8 cellular contexts compared by ENCODE assay signal in genomic region chr2:69013123-69013836, GRCh38. TPM values are rescaled to one million over a fixed set of nuclear protein-coding genes. Genes with fewer than 3 reads are reported as not detected.
DNase-seq lines count a peak whose midpoint lies in the region; ATAC-seq and TF ChIP-seq lines count a peak whose summit lies in the region.

Gene ANTXR1, plus strand, starts transcription at chr2:69013179. Its CDS starts 321 bp downstream, at chr2:69013500.

- in situ Hi-C loops in GM13977 (cut with MboI; ENCODE audit: low pct_unique_long_range_greater_than_20kb, low sequenced_read_pairs, unreplicated experiment): no loop called here

- H3K27me3 ChIP-seq in cardiac muscle cell: no peaks in the 10 kb centered on the region

- H3K27ac Mint-ChIP-seq in activated naive CD8-positive, alpha-beta T cell treated with anti-CD3 and anti-CD28 coated beads, Interleukin-2, amount 50 U/mL, for 24 hours: peak within 1 kb of the TSS; percentile 78

- H3K27me3 Mint-ChIP-seq in activated naive CD8-positive, alpha-beta T cell treated with anti-CD3 and anti-CD28 coated beads, Interleukin-2, amount 50 U/mL, for 24 hours: peaks cover 60% of the 10 kb centered on the region

- H3K4me3 Mint-ChIP-seq in activated naive CD8-positive, alpha-beta T cell treated with anti-CD3 and anti-CD28 coated beads, Interleukin-2, amount 50 U/mL, for 24 hours: peak within 1 kb of the TSS; percentile 81

- no peaks in the 10 kb centered on the region for H3K36me3 ChIP-seq in cardiac muscle cell

- H3K27ac ChIP-seq in cardiac muscle cell: peak within 1 kb of the TSS; percentile 13

- TF ChIP-seq CTCF in GM13977 (IDR thresholded peaks at IDR 0.05; ENCODE audit: extremely low read depth, insufficient read depth, missing control alignments): no peak
- no peak for TF ChIP-seq CTCF in cardiac muscle cell (IDR thresholded peaks at IDR 0.05; ENCODE audit: low read depth, low read length)
- no peak for TF ChIP-seq CTCF in omental fat pad (IDR thresholded peaks at IDR 0.05)

- peak; percentile 37 for ATAC-seq in activated naive CD8-positive, alpha-beta T cell treated with anti-CD3 and anti-CD28 coated beads, Interleukin-2, amount 50 U/mL, for 24 hours
- peak; percentile 24 for ATAC-seq in omental fat pad (ENCODE audit: low FRiP score)
- ATAC-seq in GM21619 (IDR thresholded peaks at IDR 0.05; ENCODE audit: unreplicated experiment): no peak

- peaks cover 14% of the 10 kb centered on the region for H3K4me1 Mint-ChIP-seq in activated naive CD8-positive, alpha-beta T cell treated with anti-CD3 and anti-CD28 coated beads, Interleukin-2, amount 50 U/mL, for 24 hours

- H3K9me3 ChIP-seq in cardiac muscle cell (ENCODE audit: low read depth): no peaks in the 10 kb centered on the region

- DNase-seq in 8988T: peak; percentile 69
- peak; percentile 34 for DNase-seq in GM13977 (ENCODE audit: low spot score)
- DNase-seq in NCI-H446 treated with DMSO at 0.1 percent for 48 hours (lab: John Stamatoyannopoulos, UW): peak; percentile 58
- DNase-seq in activated naive CD8-positive, alpha-beta T cell treated with anti-CD3 and anti-CD28 coated beads, Interleukin-2, amount 50 U/mL, for 24 hours: peak; percentile 17
- DNase-seq in cardiac muscle cell (ENCODE audit: low read depth in 1 of 2, low spot score in 1 of 2): peak; percentile 85
- DNase-seq in omental fat pad (ENCODE audit: low spot score): no peak
- no peak for DNase-seq in HUDEP-2 (lab: John Stamatoyannopoulos, UW; ENCODE audit: unreplicated experiment in 76 of 76)

- H3K4me3 ChIP-seq in cardiac muscle cell: peak within 1 kb of the TSS; percentile 96

- peaks cover 29% of the 10 kb centered on the region for H3K4me1 ChIP-seq in cardiac muscle cell (ENCODE audit: low read depth)

- H3K36me3 Mint-ChIP-seq in activated naive CD8-positive, alpha-beta T cell treated with anti-CD3 and anti-CD28 coated beads, Interleukin-2, amount 50 U/mL, for 24 hours (ENCODE audit: low read depth): peaks cover 2% of the 10 kb centered on the region

- H3K9me3 Mint-ChIP-seq in activated naive CD8-positive, alpha-beta T cell treated with anti-CD3 and anti-CD28 coated beads, Interleukin-2, amount 50 U/mL, for 24 hours: no peaks in the 10 kb centered on the region

RNA-seq across cellular contexts. Expression of gene ANTXR1, which starts in this region (rescaled TPM):
- total RNA-seq in cardiac muscle cell: 26.8 and 36.0 TPM in 2 replicates
- 24.0 and 25.6 TPM in 2 replicates for polyA plus RNA-seq in cardiac muscle cell
- total RNA-seq in omental fat pad: 10 to 100 TPM; 27.7 to 49.1 (median 37.1) TPM

Comparison
In these comparisons a context has a peak if more than half of its experiments do, and no peak if none do; other contexts are left out.
1. DNase-seq: peak in 8988T (single experiment), GM13977 (single experiment), NCI-H446 treated with DMSO at 0.1 percent for 48 hours (single experiment), activated naive CD8-positive, alpha-beta T cell treated with anti-CD3 and anti-CD28 coated beads, Interleukin-2, amount 50 U/mL, for 24 hours (single experiment) and cardiac muscle cell (2 of 2); none in omental fat pad (single experiment) and HUDEP-2 (0 of 76).